8 cellular contexts compared by ENCODE assay signal in genomic region chr2:238263204-238264071, GRCh38. TPM values are rescaled to one million over a fixed set of nuclear protein-coding genes. Genes with fewer than 3 reads are reported as not detected.
A peak's percentile ranks its signal among the peaks of the same experiment; 100 is the strongest.
DNase-seq lines count a peak whose midpoint lies in the region; ATAC-seq and TF ChIP-seq lines count a peak whose summit lies in the region.

No MANE protein-coding gene starts in this region.

- H3K4me1 ChIP-seq in HUES48 (ENCODE audit: control insufficient read depth, insufficient read depth, low read length), result no peaks in the 10 kb centered on the region
- peaks cover 0 to 21% (median 7%) of the 10 kb centered on the region in 4 donors for H3K4me1 ChIP-seq in Peyer's patch
- peaks cover 3% of the 10 kb centered on the region for H3K4me1 ChIP-seq in fibroblast of lung (ENCODE audit: control insufficient read depth, extremely low read depth, insufficient read depth, low read length)
- peaks cover 22 to 26% (median 24%) of the 10 kb centered on the region in 4 donors for H3K4me1 ChIP-seq in stomach

- H3K27me3 ChIP-seq in HUES48 (ENCODE audit: control insufficient read depth, insufficient read depth, low read length) (no peaks in the 10 kb centered on the region), Peyer's patch (no peaks in the 10 kb centered on the region), fibroblast of lung (ENCODE audit: control insufficient read depth, insufficient read depth, low read length) (no peaks in the 10 kb centered on the region), neural cell (ENCODE audit: insufficient read depth, low read depth, low read length) (no peaks in the 10 kb centered on the region), stomach (no peaks in the 10 kb centered on the region)

- H3F3A ChIP-seq in neural cell (ENCODE audit: insufficient read depth, low read length, poor library complexity, severe bottlenecking), result no peaks in the 10 kb centered on the region

- H3K9me3 ChIP-seq in HUES48 (ENCODE audit: control insufficient read depth, insufficient read depth, low read length) (no peaks in the 10 kb centered on the region), Peyer's patch (no peaks in the 10 kb centered on the region), fibroblast of lung (ENCODE audit: control insufficient read depth, insufficient read depth, low read depth, low read length) (no peaks in the 10 kb centered on the region), neural cell (ENCODE audit: low read length) (no peaks in the 10 kb centered on the region), stomach (no peaks in the 10 kb centered on the region)

- H2AFZ ChIP-seq in fibroblast of lung (ENCODE audit: low read length) (peak overlapping the region; percentile 74), neural cell (ENCODE audit: low read depth, low read length) (no peak overlapping the region)

- H4K20me1 ChIP-seq in fibroblast of lung (ENCODE audit: control insufficient read depth, extremely low read depth, insufficient read depth, low read length) (no peaks in the 10 kb centered on the region), neural cell (ENCODE audit: insufficient read depth) (no peaks in the 10 kb centered on the region)

- no peak for TF ChIP-seq EP300 in neural cell (conservative IDR thresholded peaks at IDR 0.05; ENCODE audit: poor library complexity, severe bottlenecking)
- TF ChIP-seq EP300 in stomach (IDR thresholded peaks at IDR 0.05), result no peak

- H3K4me2 ChIP-seq in fibroblast of lung (ENCODE audit: extremely low read depth, insufficient read depth, low read length) (peak overlapping the region; percentile 54), neural cell (ENCODE audit: low read length) (no peak overlapping the region)

- TF ChIP-seq RAD21 in neural cell (conservative IDR thresholded peaks at IDR 0.05), result peak; percentile 91

- no peak for TF ChIP-seq POLR2A in Peyer's patch (IDR thresholded peaks at IDR 0.05)
- peak in 1 of 4 donors; percentile 6 for TF ChIP-seq POLR2A in stomach (IDR thresholded peaks at IDR 0.05)

- no peak for ATAC-seq in GM18867 (IDR thresholded peaks at IDR 0.05; ENCODE audit: unreplicated experiment)

- peak; percentile 51 for DNase-seq in DMS153 (lab: John Stamatoyannopoulos, UW)
- peak; percentile 78 to 95 (median 95) for DNase-seq in Peyer's patch
- DNase-seq in activated T-helper 1 cell treated with Interleukin-2 at 50 U/mL for 16 hours (ENCODE audit: low read depth), result peak; percentile 52
- DNase-seq in fibroblast of lung (ENCODE audit: low read depth in 2 of 2), result peak; percentile 84 to 96
- DNase-seq in stomach, result peak; percentile 92

- intact Hi-C loops in stomach (cut with DNase I; ENCODE audit: low total_unique reads), result no loop called here

- 11 to 18% (median 12%) methylated on average over 13 of the region's 13 CpGs for WGBS in stomach, 5 donors

- H3K27ac ChIP-seq in HUES48 (ENCODE audit: low read depth, low read length) (peak overlapping the region; percentile 56), Peyer's patch (peak overlapping the region in 3 of 4 donors; percentile 20 to 78 (median 68)), fibroblast of lung (ENCODE audit: insufficient read depth, low read length) (peak overlapping the region; percentile 69), neural cell (ENCODE audit: low read length) (no peak overlapping the region), stomach (peak overlapping the region; percentile 44 to 79 (median 72))

- no peaks in the 10 kb centered on the region for H3K9me2 ChIP-seq in neural cell (ENCODE audit: insufficient read depth, low read length)

- TF ChIP-seq CTCF in Peyer's patch (IDR thresholded peaks at IDR 0.05), result peak; percentile 59 to 91 (median 84)
- TF ChIP-seq CTCF in fibroblast of lung (conservative IDR thresholded peaks at IDR 0.05 in 1 of 2, IDR thresholded peaks at IDR 0.05 in 1 of 2; ENCODE audit: low read depth in 1 of 2, low read length in 2 of 2), result peak; percentile 73 to 80
- TF ChIP-seq CTCF in neural cell (IDR thresholded peaks at IDR 0.05; ENCODE audit: poor library complexity, severe bottlenecking), result peak; percentile 89
- TF ChIP-seq CTCF in stomach (IDR thresholded peaks at IDR 0.05), result peak in 5 of 7 experiments; percentile 67 to 87 (median 76)

- H3K9ac ChIP-seq in HUES48 (ENCODE audit: low read depth, low read length) (no peak overlapping the region), fibroblast of lung (ENCODE audit: insufficient read depth, low read length) (no peak overlapping the region), neural cell (ENCODE audit: low read length) (no peak overlapping the region)

- H3K79me2 ChIP-seq in fibroblast of lung (ENCODE audit: control insufficient read depth, insufficient read depth, low read length) (no peaks in the 10 kb centered on the region), neural cell (replicated peaks; ENCODE audit: insufficient read depth, low read length) (no peaks in the 10 kb centered on the region)

- H3K36me3 ChIP-seq in HUES48 (ENCODE audit: control insufficient read depth, insufficient read depth, low read length) (peaks cover 9% of the 10 kb centered on the region), Peyer's patch (peaks cover 0 to 86% (median 0%) of the 10 kb centered on the region in 3 donors), fibroblast of lung (ENCODE audit: control insufficient read depth, insufficient read depth, low read length) (peaks cover 4% of the 10 kb centered on the region), neural cell (ENCODE audit: insufficient read depth, low read length) (no peaks in the 10 kb centered on the region), stomach (peaks cover 65 to 92% (median 90%) of the 10 kb centered on the region in 4 donors)

- H3K4me3 ChIP-seq in HUES48 (ENCODE audit: low read depth, low read length), result no peak overlapping the region
- no peak overlapping the region for H3K4me3 ChIP-seq in Peyer's patch
- H3K4me3 ChIP-seq in fibroblast of lung (replicated peaks in 1 of 4; ENCODE audit: control extremely low read depth in 1 of 4, insufficient read depth in 1 of 4, low read depth in 3 of 4, low read length in 4 of 4), result no peak overlapping the region
- no peak overlapping the region for H3K4me3 ChIP-seq in neural cell (ENCODE audit: low read length)
- H3K4me3 ChIP-seq in stomach, result no peak overlapping the region

TF ChIP-seq in neural cell, 6 proteins besides CTCF, POLR2A, EP300 and RAD21 (continues in another document):
- no peak for TF ChIP-seq REST (IDR thresholded peaks at IDR 0.05; ENCODE audit: borderline replicate concordance)

RNA-seq across cellular contexts. Expression of gene HES6, which starts 23.6 kb away (rescaled TPM):
- total RNA-seq in Peyer's patch (100 to 1,000 TPM in 1 of 4 donors, 10 to 100 TPM in 3; 26.6 to 128 (median 51.1) TPM), fibroblast of lung (3.6 and 4.1 TPM in 2 replicates), stomach (100 to 1,000 TPM in 1 of 5 donors, 10 to 100 TPM in 1, 1 to 10 TPM in 2, not detected in 1; 6.7 to 222 (median 45.5) TPM)
- polyA plus RNA-seq in fibroblast of lung (0.82 and 0.91 TPM in 2 replicates), neural cell (236 and 237 TPM in 2 replicates), stomach (10 to 100 TPM; 10.8 to 20.0 (median 17.0) TPM)
- polyA plus RNA-seq in fibroblast of lung (2012), result 1.9 TPM in 2 replicates
- polyA minus RNA-seq in fibroblast of lung (ENCODE audit: low replicate concordance) (0.63 TPM in 1 of 2 replicates, not detected in the other), neural cell (38.5 and 55.3 TPM in 2 replicates)

RNA-seq across cellular contexts. Expression of gene PER2, which starts 25.0 kb away (rescaled TPM):
- total RNA-seq in Peyer's patch (10 to 100 TPM; 15.6 to 65.2 (median 38.2) TPM), fibroblast of lung (2.1 and 4.6 TPM in 2 replicates), stomach (100 to 1,000 TPM in 1 of 5 donors, 10 to 100 TPM in 4; 20.9 to 188 (median 40.8) TPM)
- polyA plus RNA-seq in fibroblast of lung (1.9 and 2.6 TPM in 2 replicates), neural cell (2.6 and 3.2 TPM in 2 replicates), stomach (1 to 10 TPM; 4.4 to 9.8 (median 7.3) TPM)
- 1.7 and 2.4 TPM in 2 replicates for polyA plus RNA-seq in fibroblast of lung (2012)
- polyA minus RNA-seq in fibroblast of lung (ENCODE audit: low replicate concordance) (3.8 and 17.2 TPM in 2 replicates), neural cell (10.2 and 11.9 TPM in 2 replicates)

RNA-seq across cellular contexts. Expression of gene TRAF3IP1, which starts 56.9 kb away (rescaled TPM):
- total RNA-seq in Peyer's patch (10 to 100 TPM; 11.0 to 27.2 (median 13.4) TPM), fibroblast of lung (7.7 and 9.2 TPM in 2 replicates), stomach (10 to 100 TPM in 3 of 5 donors, 1 to 10 TPM in 1, under 1 TPM in 1; 0.58 to 21.1 (median 10.7) TPM)
- polyA plus RNA-seq in fibroblast of lung (3.9 and 4.9 TPM in 2 replicates), neural cell (11.9 and 12.5 TPM in 2 replicates), stomach (10 to 100 TPM in 2 of 3 donors, 1 to 10 TPM in 1; 4.4 to 20.6 (median 10.8) TPM)
- polyA plus RNA-seq in fibroblast of lung (2012), result 11.9 and 16.9 TPM in 2 replicates
- polyA minus RNA-seq in fibroblast of lung (ENCODE audit: low replicate concordance) (8.9 and 20.9 TPM in 2 replicates), neural cell (16.1 and 21.5 TPM in 2 replicates)

RNA-seq across cellular contexts. Expression of gene ILKAP, which starts 59.9 kb away (rescaled TPM):
- total RNA-seq in Peyer's patch (10 to 100 TPM; 35.7 to 52.4 (median 43.8) TPM), fibroblast of lung (24.9 and 27.9 TPM in 2 replicates), stomach (10 to 100 TPM; 20.4 to 59.4 (median 33.6) TPM)
- polyA plus RNA-seq in fibroblast of lung (31.3 and 34.6 TPM in 2 replicates), neural cell (78.5 and 82.6 TPM in 2 replicates), stomach (10 to 100 TPM; 37.1 to 55.1 (median 38.5) TPM)
- polyA plus RNA-seq in fibroblast of lung (2012), result 22.2 and 32.0 TPM in 2 replicates
- polyA minus RNA-seq in fibroblast of lung (ENCODE audit: low replicate concordance) (2.5 and 15.7 TPM in 2 replicates), neural cell (35.8 and 38.2 TPM in 2 replicates)
